In genomic region chr7:33932832-33933468, GRCh38 we compare ENCODE assay signal across 8 cellular contexts. TPM values are rescaled to one million over a fixed set of nuclear protein-coding genes. Genes with fewer than 3 reads are reported as not detected.
DNase-seq lines count a peak whose midpoint lies in the region; ATAC-seq, FAIRE-seq and TF ChIP-seq lines count a peak whose summit lies in the region.

No MANE protein-coding gene starts in this region.

- H3K9ac ChIP-seq in K562 (ENCODE audit: insufficient read depth in 1 of 2, low read depth in 2 of 2, low read length in 2 of 2) (no peak overlapping the region), skeletal muscle satellite cell (ENCODE audit: low read depth, low read length) (peak overlapping the region; percentile 79)

- WGBS in K562 (ENCODE audit: insufficient coverage, low coverage, missing lambda C conversion rate): 1% methylated on average over 15 of the region's 15 CpGs

- no peak for TF ChIP-seq EP300 in K562 (IDR thresholded peaks at IDR 0.05; ENCODE audit: low read length)

- no peaks in the 10 kb centered on the region for H3K9me3 ChIP-seq in K562 (replicated peaks; ENCODE audit: control insufficient read depth, insufficient read depth, low read depth, low read length)
- no peaks in the 10 kb centered on the region for H3K9me3 ChIP-seq in skeletal muscle satellite cell (replicated peaks; ENCODE audit: low read length)

- H3K4me3 ChIP-seq in GM12865 (ENCODE audit: low read depth, low read length) (no peak overlapping the region), K562 (no peak overlapping the region), skeletal muscle satellite cell (ENCODE audit: low read length) (peak overlapping the region; percentile 49)

- H2AFZ ChIP-seq in K562 (ENCODE audit: low read depth, low read length): no peak overlapping the region; the same call in 1 of the 2 replicates

- in situ Hi-C loops in K562 (cut with MboI): loop anchor here (10.0 to 25.0 kb wide), 2 partner anchors 688 to 1146 kb away; no protein-coding TSS in a partner anchor

- no peaks in the 10 kb centered on the region for H3K4me1 ChIP-seq in K562 (replicated peaks in 1 of 2; ENCODE audit: control insufficient read depth in 2 of 2, insufficient read depth in 2 of 2, low read length in 2 of 2)
- peaks cover 24% of the 10 kb centered on the region for H3K4me1 ChIP-seq in skeletal muscle satellite cell (ENCODE audit: control insufficient read depth, insufficient read depth, low read length)

- CTCF ChIA-PET in K562 (lab: Yijun Ruan, JAX; ENCODE audit: low intra/inter-chr PET ratio): interaction anchor here (1.0 to 1.3 kb wide), 2 partner anchors 690 to 748 kb away, joined by 4 to 6 read pairs; no protein-coding TSS in a partner anchor

- POLR2A ChIA-PET in K562 (lab: Yijun Ruan, JAX): interaction anchor here (1.1 kb wide), 1 partner anchor 39 kb away, joined by 3 read pairs; no protein-coding TSS in a partner anchor

- no peak overlapping the region for H3K27ac ChIP-seq in K562 (ENCODE audit: extremely low read depth, low read depth, low read length)

- no peaks in the 10 kb centered on the region for H4K20me1 ChIP-seq in K562 (replicated peaks; ENCODE audit: control insufficient read depth, insufficient read depth, low read length)

- DNase-seq in GM12865 (ENCODE audit: low read depth): peak; percentile 63
- DNase-seq in NCI-H1694 treated with DMSO at 0.1 percent for 48 hours (lab: John Stamatoyannopoulos, UW): peak; percentile 88
- peak; percentile 49 for DNase-seq in T-helper 9 cell
- peak; percentile 63 to 73 (median 71) for DNase-seq in K562 (ENCODE audit: extremely low read depth in 1 of 4, low spot score in 3 of 4)
- DNase-seq in iPS DF 19.7 (ENCODE audit: low read depth, low spot score): peak; percentile 60

- peak; percentile 96 for FAIRE-seq in K562 (lab: Jason Lieb, UNC)

- peak; percentile 63 to 69 for TF ChIP-seq RAD21 in K562 (CRISPR knock-in tag; conservative IDR thresholded peaks at IDR 0.05 in 1 of 2, IDR thresholded peaks at IDR 0.05 in 1 of 2)

- no peaks in the 10 kb centered on the region for H3K27me3 ChIP-seq in K562 (ENCODE audit: control insufficient read depth in 2 of 2, insufficient read depth in 2 of 2, low read length in 2 of 2)
- H3K27me3 ChIP-seq in skeletal muscle satellite cell (ENCODE audit: control insufficient read depth, insufficient read depth, low read length): no peaks in the 10 kb centered on the region

- no peak for TF ChIP-seq POLR2A in K562 (conservative IDR thresholded peaks at IDR 0.05)

- peak; percentile 96 for TF ChIP-seq CTCF in GM12865 (IDR thresholded peaks at IDR 0.05; ENCODE audit: insufficient read depth, low read depth, low read length, missing control alignments)
- TF ChIP-seq CTCF in K562 (IDR thresholded peaks at IDR 0.05 in 2 of 3, conservative IDR thresholded peaks at IDR 0.05 in 1 of 3; ENCODE audit: insufficient read depth in 2 of 3, low read depth in 1 of 3, low read length in 3 of 3): peak; percentile 78 to 93 (median 82)

- intact Hi-C loops in K562 (cut with micrococcal nuclease): loop anchor here (1.0 to 5.0 kb wide), 2 partner anchors 691 to 748 kb away; no protein-coding TSS in a partner anchor

- BruUV-seq in K562 (replicated peaks; lab: Mats Ljungman, UMichigan): no TSS peak

- H3K36me3 ChIP-seq in K562 (ENCODE audit: control insufficient read depth, insufficient read depth, low read length): no peaks in the 10 kb centered on the region
- no peaks in the 10 kb centered on the region for H3K36me3 ChIP-seq in skeletal muscle satellite cell (ENCODE audit: insufficient read depth, low read length)

- no peaks in the 10 kb centered on the region for H3K79me2 ChIP-seq in K562 (ENCODE audit: control insufficient read depth, insufficient read depth, low read length)

- no peaks in the 10 kb centered on the region for H3K9me1 ChIP-seq in K562 (ENCODE audit: control insufficient read depth, insufficient read depth, low read length)

- peak; percentile 84 for ATAC-seq in HG02678 (IDR thresholded peaks at IDR 0.05; ENCODE audit: unreplicated experiment)
- ATAC-seq in K562: peak; percentile 92
- no peak for ATAC-seq in HG02588 (IDR thresholded peaks at IDR 0.05; ENCODE audit: unreplicated experiment)

- no peak overlapping the region for H3K4me2 ChIP-seq in K562 (ENCODE audit: insufficient read depth, low read length)
- peak overlapping the region; percentile 80 for H3K4me2 ChIP-seq in skeletal muscle satellite cell (ENCODE audit: low read length)

TF ChIP-seq in K562, 482 proteins besides CTCF, POLR2A, EP300 and RAD21 (continues in another document):
- TF ChIP-seq ZNF124 (CRISPR knock-in tag; IDR thresholded peaks at IDR 0.05) (no peak), COPS2 (conservative IDR thresholded peaks at IDR 0.05) (no peak), E2F4 (CRISPR knock-in tag; IDR thresholded peaks at IDR 0.05; ENCODE audit: low read depth) (no peak), ZZZ3 (IDR thresholded peaks at IDR 0.05) (no peak), ZNF253 (CRISPR knock-in tag; conservative IDR thresholded peaks at IDR 0.05) (no peak), ZNF347 (CRISPR knock-in tag; IDR thresholded peaks at IDR 0.05; ENCODE audit: low read depth) (no peak), ZNF395 (CRISPR knock-in tag; IDR thresholded peaks at IDR 0.05) (no peak), SMC3 (conservative IDR thresholded peaks at IDR 0.05; ENCODE audit: insufficient read depth, low read depth, low read length) (peak; percentile 76), XRCC5 (IDR thresholded peaks at IDR 0.05; ENCODE audit: low read depth, low read length) (0 out of 2 replicates have a peak, but pooled peaks have one; percentile 63), SNRNP70 (optimal IDR thresholded peaks at IDR 0.05; ENCODE audit: low read depth, low read length) (no peak), CC2D1A (IDR thresholded peaks at IDR 0.05) (no peak), ZNF41 (CRISPR knock-in tag; conservative IDR thresholded peaks at IDR 0.05) (no peak), PBX2 (CRISPR knock-in tag; IDR thresholded peaks at IDR 0.05; ENCODE audit: low read depth) (no peak), PBX2 (tag; conservative IDR thresholded peaks at IDR 0.05; ENCODE audit: low read depth) (no peak), PCBP2 (IDR thresholded peaks at IDR 0.05; ENCODE audit: low read depth, low read length, poor library complexity, severe bottlenecking) (no peak)

RNA-seq across cellular contexts. Expression of gene BMPER, which starts 27.6 kb away (rescaled TPM):
- total RNA-seq in K562 (2011; cell fraction: chromatin; rRNA removed; ENCODE audit: low replicate concordance): not detected in 2 replicates
- not detected in 2 replicates for total RNA-seq in K562 (2011; cell fraction: nucleolus; rRNA removed)
- not detected in 2 replicates for total RNA-seq in K562 (2011; cell fraction: nucleoplasm; rRNA removed)
- not detected in 2 replicates for total RNA-seq in K562 (2014; rRNA removed)
- total RNA-seq in K562 (2014; rRNA removed; fragmentation: Illumina TruSeq; extraction: Trizol): not detected in 2 replicates
- not detected in 2 replicates for total RNA-seq in K562 (2015; rRNA removed; fragmentation: Illumina TruSeq; extraction: Trizol)
- total RNA-seq in K562 (2021): not detected in 2 replicates
- polyA plus RNA-seq in K562 (2011; rRNA removed): not detected in 2 replicates
- polyA plus RNA-seq in K562 (2011; cell fraction: cytosol; rRNA removed): not detected in 2 replicates
- polyA plus RNA-seq in K562 (2011; cell fraction: nucleus; rRNA removed): not detected in 2 replicates
- not detected in 2 replicates for polyA plus RNA-seq in K562 (2012)
- polyA plus RNA-seq in K562 (2014; fragmentation: Illumina TruSeq; extraction: Trizol): not detected in 2 replicates
- polyA plus RNA-seq in K562 (2014; fragmentation: Nextera tagmentation; extraction: Ambion mirVana): not detected
- polyA plus RNA-seq in K562 (2014; rRNA removed): not detected in 2 replicates
- polyA minus RNA-seq in K562 (2011; rRNA and poly(A)+ RNA removed): not detected in 2 replicates
- polyA minus RNA-seq in K562 (2011; cell fraction: cytosol; rRNA and poly(A)+ RNA removed): not detected in 2 replicates
- not detected in 2 replicates for polyA minus RNA-seq in K562 (2011; cell fraction: nucleus; rRNA and poly(A)+ RNA removed)
- 3.7 and 4.8 TPM in 2 replicates for total RNA-seq in skeletal muscle satellite cell (2012; rRNA removed)
